1 cellular context compared by ENCODE assay signal in the genomic region with DNA sequence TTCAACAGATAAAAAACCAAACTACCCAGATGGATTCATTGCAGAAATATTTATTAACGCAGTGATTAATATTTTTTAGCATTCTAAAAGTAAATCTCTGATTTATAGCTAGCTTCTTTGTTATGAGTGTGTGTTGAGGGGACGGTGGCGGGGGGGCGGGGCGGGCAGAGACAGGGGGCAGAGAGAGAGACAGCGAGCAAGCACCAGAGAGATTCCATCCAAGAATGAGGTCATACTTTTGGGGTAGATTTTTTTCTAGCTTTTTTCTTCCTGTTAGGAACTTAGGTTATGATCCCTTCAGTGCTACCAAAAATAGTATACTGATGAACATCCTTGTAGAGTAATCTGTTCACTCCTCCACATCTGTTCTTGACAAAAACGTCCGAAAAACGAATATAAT.
TF ChIP-seq lines count a peak whose summit lies in the region.

No MANE protein-coding gene starts in this region.

TF ChIP-seq in A549, 52 proteins besides CTCF, POLR2A, EP300 and RAD21 (continued from another document):
- TF ChIP-seq, protein P1, sequence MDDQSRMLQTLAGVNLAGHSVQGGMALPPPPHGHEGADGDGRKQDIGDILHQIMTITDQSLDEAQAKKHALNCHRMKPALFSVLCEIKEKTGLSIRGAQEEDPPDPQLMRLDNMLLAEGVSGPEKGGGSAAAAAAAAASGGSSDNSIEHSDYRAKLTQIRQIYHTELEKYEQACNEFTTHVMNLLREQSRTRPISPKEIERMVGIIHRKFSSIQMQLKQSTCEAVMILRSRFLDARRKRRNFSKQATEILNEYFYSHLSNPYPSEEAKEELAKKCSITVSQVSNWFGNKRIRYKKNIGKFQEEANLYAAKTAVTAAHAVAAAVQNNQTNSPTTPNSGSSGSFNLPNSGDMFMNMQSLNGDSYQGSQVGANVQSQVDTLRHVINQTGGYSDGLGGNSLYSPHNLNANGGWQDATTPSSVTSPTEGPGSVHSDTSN (IDR thresholded peaks at IDR 0.05): no peak
- TF ChIP-seq ZSCAN20 (CRISPR knock-in tag; IDR thresholded peaks at IDR 0.05) (no peak), USF2 (IDR thresholded peaks at IDR 0.05) (no peak), MYC (IDR thresholded peaks at IDR 0.05; ENCODE audit: borderline replicate concordance, low read length) (no peak)
